In genomic region chr20:58378056-58378455, GRCh38 we compare ENCODE assay signal across 31 cellular contexts.
"Had no signal": no experiment of that assay in that cellular context is flagged by ENCODE, and none has a peak within 500 bp of the region (broad histone marks: within the 10 kb centered on the region; RNA-seq: fewer than 3 reads in every experiment).

No MANE protein-coding gene starts in this region.

- DNase-seq: activated CD4-positive, alpha-beta T cell treated with anti-CD3 and anti-CD28 coated beads for 36 hours; activated CD4-positive, alpha-beta T cell treated with anti-CD3 and anti-CD28 coated beads, Interleukin-2, amount 10 ng/mL, durations not matched to agents 7 days and 5 days; activated CD4-positive, alpha-beta T cell treated with anti-CD3 and anti-CD28 coated beads, Interleukin-2, amount 50 U/mL, for 48 hours; activated CD8-positive, alpha-beta T cell treated with anti-CD3 and anti-CD28 coated beads, Interleukin-2, amount 10 ng/mL, durations not matched to agents 7 days and 5 days; activated gamma-delta T cell treated with Interleukin-2 at 50 U/mL for 16 hours; activated naive CD4-positive, alpha-beta T cell treated with anti-CD3 and anti-CD28 coated beads for 36 hours; activated T-cell treated with anti-CD3 and anti-CD28 coated beads, Interleukin-2, amount 50 U/mL, for 24 hours; body of pancreas; Karpas-422; KBM-7; MG63; NCI-H1048; NCI-H1105 treated with DMSO at 0.1 percent for 48 hours; NCI-H1436; NCI-H1694; NCI-H1930; NCI-H2081 treated with DMSO at 0.1 percent for 48 hours; NCI-H345; NCI-H524 treated with DMSO at 0.1 percent for 48 hours; NCI-H748 treated with DMSO at 0.1 percent for 48 hours; PC-9; Right ventricle myocardium superior had no signal

- H3K9me3 ChIP-seq: adrenal gland, body of pancreas, breast epithelium, MG63 had no signal

- H3K4me1 ChIP-seq: body of pancreas, breast epithelium had no signal

- H2AFZ ChIP-seq: PC-9 had no signal

- H3K27ac ChIP-seq: adrenal gland, body of pancreas, breast epithelium, PC-9, RWPE1, SK-N-MC had no signal

- H3K4me2 ChIP-seq: PC-9 had no signal

- H3K36me3 ChIP-seq: adrenal gland, breast epithelium, MG63 had no signal

- H3K4me3 ChIP-seq: adrenal gland, body of pancreas, breast epithelium, MG63, PC-9, SK-N-MC had no signal

- ATAC-seq: activated CD4-positive, alpha-beta T cell treated with anti-CD3 and anti-CD28 coated beads for 36 hours; activated CD4-positive, CD25-positive, alpha-beta regulatory T cell treated with anti-CD3 and anti-CD28 coated beads, Interleukin-2, amount 50 U/mL, for 24 hours; activated CD8-positive, alpha-beta T cell treated with anti-CD3 and anti-CD28 coated beads, Interleukin-2, amount 10 ng/mL, durations not matched to agents 7 days and 5 days; activated naive CD4-positive, alpha-beta T cell treated with anti-CD3 and anti-CD28 coated beads, Interleukin-2, amount 50 U/mL, for 72 hours; body of pancreas had no signal

- H3K27me3 ChIP-seq: adrenal gland, body of pancreas, breast epithelium had no signal

- FAIRE-seq: astrocyte, RCC 7860, TTC549 had no signal
